ENCODE assay signal across 8 cellular contexts in genomic region chr9:73152445-73152844, GRCh38. TPM values are rescaled to one million over a fixed set of nuclear protein-coding genes. Genes with fewer than 3 reads are reported as not detected.
DNase-seq lines count a peak whose midpoint lies in the region; ATAC-seq and TF ChIP-seq lines count a peak whose summit lies in the region.

No MANE protein-coding gene starts in this region.

- POLR2A ChIA-PET in activated CD8-positive, alpha-beta T cell treated with anti-CD3 and anti-CD28 coated beads, Interleukin-2, amount 10 ng/mL, durations not matched to agents 7 days and 5 days (lab: Charles Lee), result interaction anchor here (1.3 to 2.7 kb wide), 2 partner anchors 19 to 788 kb away, joined by 4 to 11 read pairs; partner anchors contain the start of gene ZFAND5

- peak overlapping the region; percentile 74; the same call in 1 of the 2 replicates for H3K9ac ChIP-seq in HUES48 (ENCODE audit: low read depth, low read length)

- peaks cover 79% of the 10 kb centered on the region for H3K4me1 Mint-ChIP-seq in activated CD8-positive, alpha-beta T cell treated with anti-CD3 and anti-CD28 coated beads, Interleukin-2, amount 10 ng/mL, durations not matched to agents 7 days and 5 days (ENCODE audit: low read depth)
- H3K4me1 Mint-ChIP-seq in stimulated activated effector memory CD8-positive, alpha-beta T cell treated with anti-CD3 and anti-CD28 coated beads, Interleukin-12 subunit alpha, Interleukin-12 subunit beta, amount 100 ng/mL, for 72 hours, result peaks cover 41% of the 10 kb centered on the region

- no peaks in the 10 kb centered on the region for H3K36me3 ChIP-seq in HUES48 (ENCODE audit: control insufficient read depth, insufficient read depth, low read length)
- no peaks in the 10 kb centered on the region for H3K36me3 ChIP-seq in left ventricle myocardium inferior

- H3K4me3 Mint-ChIP-seq in activated CD8-positive, alpha-beta T cell treated with anti-CD3 and anti-CD28 coated beads, Interleukin-2, amount 10 ng/mL, durations not matched to agents 7 days and 5 days, result peak overlapping the region; percentile 88
- peak overlapping the region; percentile 83 for H3K4me3 Mint-ChIP-seq in stimulated activated effector memory CD8-positive, alpha-beta T cell treated with anti-CD3 and anti-CD28 coated beads, Interleukin-12 subunit alpha, Interleukin-12 subunit beta, amount 100 ng/mL, for 72 hours

- no peaks in the 10 kb centered on the region for H3K9me3 Mint-ChIP-seq in activated CD8-positive, alpha-beta T cell treated with anti-CD3 and anti-CD28 coated beads, Interleukin-2, amount 10 ng/mL, durations not matched to agents 7 days and 5 days (ENCODE audit: insufficient read depth)
- H3K9me3 Mint-ChIP-seq in stimulated activated effector memory CD8-positive, alpha-beta T cell treated with anti-CD3 and anti-CD28 coated beads, Interleukin-12 subunit alpha, Interleukin-12 subunit beta, amount 100 ng/mL, for 72 hours, result no peaks in the 10 kb centered on the region

- no peaks in the 10 kb centered on the region for H3K9me3 ChIP-seq in HUES48 (ENCODE audit: control insufficient read depth, insufficient read depth, low read length)
- H3K9me3 ChIP-seq in left ventricle myocardium inferior (replicated peaks), result no peaks in the 10 kb centered on the region

- H3K27me3 Mint-ChIP-seq in activated CD8-positive, alpha-beta T cell treated with anti-CD3 and anti-CD28 coated beads, Interleukin-2, amount 10 ng/mL, durations not matched to agents 7 days and 5 days (ENCODE audit: low read depth), result no peaks in the 10 kb centered on the region

- intact Hi-C loops in left ventricle myocardium inferior (cut with micrococcal nuclease), result no loop called here

- no peak for ATAC-seq in activated CD8-positive, alpha-beta T cell treated with anti-CD3 and anti-CD28 coated beads, Interleukin-2, amount 10 ng/mL, durations not matched to agents 7 days and 5 days
- ATAC-seq in stimulated activated effector memory CD8-positive, alpha-beta T cell treated with anti-CD3 and anti-CD28 coated beads, Interleukin-12 subunit alpha, Interleukin-12 subunit beta, amount 100 ng/mL, for 72 hours, result no peak
- no peak for ATAC-seq in GM21515 (IDR thresholded peaks at IDR 0.05; ENCODE audit: unreplicated experiment)

- no peak for TF ChIP-seq CTCF in left ventricle myocardium inferior (IDR thresholded peaks at IDR 0.05; ENCODE audit: borderline replicate concordance)

- DNase-seq in activated CD8-positive, alpha-beta T cell treated with anti-CD3 and anti-CD28 coated beads, Interleukin-2, amount 10 ng/mL, durations not matched to agents 7 days and 5 days, result no peak
- no peak for DNase-seq in left ventricle myocardium inferior
- DNase-seq in stimulated activated effector memory CD8-positive, alpha-beta T cell treated with anti-CD3 and anti-CD28 coated beads, Interleukin-12 subunit alpha, Interleukin-12 subunit beta, amount 100 ng/mL, for 72 hours (ENCODE audit: low spot score in 2 of 2), result no peak
- DNase-seq in mesenteric fat pad (ENCODE audit: low spot score), result no peak
- DNase-seq in 8988T, result no peak
- no peak for DNase-seq in NAMALWA (ENCODE audit: low spot score)

- H3K27ac ChIP-seq in HUES48 (ENCODE audit: low read depth, low read length) (peak overlapping the region; percentile 89), left ventricle myocardium inferior (replicated peaks) (peak overlapping the region; percentile 86)

- H3K27ac Mint-ChIP-seq in activated CD8-positive, alpha-beta T cell treated with anti-CD3 and anti-CD28 coated beads, Interleukin-2, amount 10 ng/mL, durations not matched to agents 7 days and 5 days, result peak overlapping the region; percentile 83
- H3K27ac Mint-ChIP-seq in stimulated activated effector memory CD8-positive, alpha-beta T cell treated with anti-CD3 and anti-CD28 coated beads, Interleukin-12 subunit alpha, Interleukin-12 subunit beta, amount 100 ng/mL, for 72 hours, result peak overlapping the region; percentile 94

- CTCF ChIA-PET in activated CD8-positive, alpha-beta T cell treated with anti-CD3 and anti-CD28 coated beads, Interleukin-2, amount 10 ng/mL, durations not matched to agents 7 days and 5 days (lab: Charles Lee), result interaction anchor here (1.0 to 2.7 kb wide), 8 partner anchors 19 to 45 kb away, joined by 3 to 14 read pairs (median 5); no protein-coding TSS in a partner anchor

- H3K4me1 ChIP-seq in HUES48 (ENCODE audit: control insufficient read depth, insufficient read depth, low read length) (peaks cover 36% of the 10 kb centered on the region), left ventricle myocardium inferior (peaks cover 70% of the 10 kb centered on the region)

- no peaks in the 10 kb centered on the region for H3K27me3 ChIP-seq in HUES48 (ENCODE audit: control insufficient read depth, insufficient read depth, low read length)
- no peaks in the 10 kb centered on the region for H3K27me3 ChIP-seq in left ventricle myocardium inferior (ENCODE audit: low read depth)

- peaks cover 20% of the 10 kb centered on the region for H3K36me3 Mint-ChIP-seq in activated CD8-positive, alpha-beta T cell treated with anti-CD3 and anti-CD28 coated beads, Interleukin-2, amount 10 ng/mL, durations not matched to agents 7 days and 5 days (ENCODE audit: low read depth)
- H3K36me3 Mint-ChIP-seq in stimulated activated effector memory CD8-positive, alpha-beta T cell treated with anti-CD3 and anti-CD28 coated beads, Interleukin-12 subunit alpha, Interleukin-12 subunit beta, amount 100 ng/mL, for 72 hours, result peaks cover 14% of the 10 kb centered on the region

- peak overlapping the region; percentile 49; the same call in 1 of the 2 replicates for H3K4me3 ChIP-seq in HUES48 (ENCODE audit: low read depth, low read length)
- peak overlapping the region; percentile 69 for H3K4me3 ChIP-seq in left ventricle myocardium inferior

RNA-seq across cellular contexts. Expression of gene ANXA1, which starts 0.8 kb away (rescaled TPM):
- total RNA-seq in activated CD8-positive, alpha-beta T cell treated with anti-CD3 and anti-CD28 coated beads, Interleukin-2, amount 10 ng/mL, durations not matched to agents 7 days and 5 days, result 10 to 100 TPM; 88.2 to 90.8 TPM
- total RNA-seq in left ventricle myocardium inferior (48.7 TPM), mesenteric fat pad (1,420 TPM)

Comparison
In these comparisons a context has a peak if more than half of its experiments do, and no peak if none do; other contexts are left out.
1. RNA of gene ANXA1, which starts 0.8 kb away (total RNA-seq): 1,420 TPM in mesenteric fat pad (single experiment); 88.2 to 90.8 TPM in activated CD8-positive, alpha-beta T cell treated with anti-CD3 and anti-CD28 coated beads, Interleukin-2, amount 10 ng/mL, durations not matched to agents 7 days and 5 days and 48.7 TPM in left ventricle myocardium inferior (single experiment); every median in the first group is over 10 times any median in the second.